8 cellular contexts compared by ENCODE assay signal in the genomic region with DNA sequence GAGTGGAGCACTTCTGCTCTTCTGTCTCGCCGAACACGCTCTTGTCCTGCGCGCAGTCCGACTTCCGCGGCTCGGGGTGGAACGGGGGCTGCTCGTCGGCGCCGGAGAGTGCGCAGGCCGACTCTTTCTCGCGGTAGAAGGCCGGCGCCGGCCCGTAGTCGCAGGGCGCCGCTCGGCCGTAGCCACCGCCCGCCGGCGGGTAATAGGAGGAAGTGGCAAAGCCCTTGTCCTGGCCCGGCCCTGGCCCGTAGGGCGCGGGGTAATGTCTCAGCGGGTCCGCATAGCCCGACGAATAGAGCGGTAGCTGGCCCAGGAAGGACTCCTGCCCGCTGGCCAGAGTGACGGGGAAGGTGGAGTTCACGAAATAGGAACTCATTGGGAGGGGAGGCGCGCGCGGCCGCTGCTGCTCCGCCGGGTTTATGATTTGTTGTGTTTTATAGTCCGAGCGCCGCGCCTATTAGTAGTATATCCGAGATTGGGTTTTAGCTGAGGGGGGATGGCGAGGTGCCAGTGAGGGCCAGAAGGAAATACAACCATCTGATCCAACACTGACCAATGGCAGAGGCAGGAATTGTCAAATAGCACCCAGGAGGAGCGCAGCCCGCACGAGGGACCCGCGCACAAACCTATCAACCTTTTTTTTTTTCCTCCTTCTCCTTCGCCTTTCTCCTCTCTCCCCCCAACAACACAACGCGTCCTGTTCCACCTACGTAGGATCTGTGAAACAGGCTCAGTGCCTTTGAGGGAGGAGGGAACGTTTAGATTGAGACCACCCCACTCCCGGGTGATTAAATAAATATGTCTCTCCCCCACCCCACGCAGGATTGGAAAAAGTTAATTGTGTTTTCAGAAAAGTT. TPM values are rescaled to one million over a fixed set of nuclear protein-coding genes. Genes with fewer than 3 reads are reported as not detected.
DNase-seq lines count a peak whose midpoint lies in the region; ATAC-seq lines count a peak whose summit lies in the region.

No MANE protein-coding gene starts in this region.

- H3K27ac ChIP-seq in effector memory CD4-positive, alpha-beta T cell (ENCODE audit: insufficient read depth, low read length, poor library complexity, severe bottlenecking), result no peak overlapping the region

- ATAC-seq in activated CD8-positive, alpha-beta memory T cell treated with anti-CD3 and anti-CD28 coated beads, Interleukin-2, amount 10 ng/mL, durations not matched to agents 7 days and 5 days, result peak; percentile 52
- peak; percentile 44 to 51 for ATAC-seq in naive B cell (ENCODE audit: low read depth in 2 of 2)
- ATAC-seq in GM18870 (IDR thresholded peaks at IDR 0.05; ENCODE audit: unreplicated experiment), result no peak

- H3K4me3 ChIP-seq in effector memory CD4-positive, alpha-beta T cell (ENCODE audit: insufficient read depth, low read depth, low read length, poor library complexity, severe bottlenecking), result peak overlapping the region; percentile 60

- no peaks in the 10 kb centered on the region for H3K9me3 ChIP-seq in effector memory CD4-positive, alpha-beta T cell (ENCODE audit: control insufficient read depth, low read length)

- peak; percentile 61 for DNase-seq in activated CD8-positive, alpha-beta memory T cell treated with anti-CD3 and anti-CD28 coated beads, Interleukin-2, amount 10 ng/mL, durations not matched to agents 7 days and 5 days
- no peak for DNase-seq in activated CD8-positive, alpha-beta memory T cell treated with anti-CD3 and anti-CD28 coated beads, Interleukin-2, amount 50 U/mL, for 4 hours
- peak; percentile 83 for DNase-seq in RPMI7951 (ENCODE audit: low read depth)
- no peak for DNase-seq in effector memory CD4-positive, alpha-beta T cell
- DNase-seq in naive B cell, result peak; percentile 47
- no peak for DNase-seq in effector CD8-positive, alpha-beta T cell (lab: John Stamatoyannopoulos, UW)
- DNase-seq in SW 1271 (lab: John Stamatoyannopoulos, UW), result no peak

- no peaks in the 10 kb centered on the region for H3K36me3 Mint-ChIP-seq in activated CD8-positive, alpha-beta memory T cell treated with anti-CD3 and anti-CD28 coated beads, Interleukin-2, amount 10 ng/mL, durations not matched to agents 7 days and 5 days
- H3K36me3 Mint-ChIP-seq in naive B cell, result peaks cover 0 to 7% of the 10 kb centered on the region in 2 donors

- H3K9me3 Mint-ChIP-seq in activated CD8-positive, alpha-beta memory T cell treated with anti-CD3 and anti-CD28 coated beads, Interleukin-2, amount 10 ng/mL, durations not matched to agents 7 days and 5 days (ENCODE audit: low read depth), result no peaks in the 10 kb centered on the region
- peaks cover 0 to 3% (median 0%) of the 10 kb centered on the region in 7 donors for H3K9me3 Mint-ChIP-seq in naive B cell

- H3K4me3 Mint-ChIP-seq in activated CD8-positive, alpha-beta memory T cell treated with anti-CD3 and anti-CD28 coated beads, Interleukin-2, amount 10 ng/mL, durations not matched to agents 7 days and 5 days, result peak overlapping the region; percentile 63
- H3K4me3 Mint-ChIP-seq in naive B cell, result peak overlapping the region; percentile 77 to 93 (median 86)

- H3K4me1 Mint-ChIP-seq in activated CD8-positive, alpha-beta memory T cell treated with anti-CD3 and anti-CD28 coated beads, Interleukin-2, amount 10 ng/mL, durations not matched to agents 7 days and 5 days, result peaks cover 46% of the 10 kb centered on the region
- peaks cover 32 to 53% (median 47%) of the 10 kb centered on the region in 3 donors for H3K4me1 Mint-ChIP-seq in naive B cell

- H3K27me3 ChIP-seq in effector memory CD4-positive, alpha-beta T cell (replicated peaks; ENCODE audit: control insufficient read depth, insufficient read depth, low read length, poor library complexity, severe bottlenecking), result peaks cover 72% of the 10 kb centered on the region

- H3K4me1 ChIP-seq in effector memory CD4-positive, alpha-beta T cell (ENCODE audit: control insufficient read depth, insufficient read depth, low read length, poor library complexity, severe bottlenecking), result peaks cover 31% of the 10 kb centered on the region

- H3K27me3 Mint-ChIP-seq in activated CD8-positive, alpha-beta memory T cell treated with anti-CD3 and anti-CD28 coated beads, Interleukin-2, amount 10 ng/mL, durations not matched to agents 7 days and 5 days, result peaks cover 87% of the 10 kb centered on the region
- peaks cover 76 to 98% (median 84%) of the 10 kb centered on the region in 3 donors for H3K27me3 Mint-ChIP-seq in naive B cell

- CTCF ChIA-PET in activated CD8-positive, alpha-beta memory T cell treated with anti-CD3 and anti-CD28 coated beads, Interleukin-2, amount 10 ng/mL, durations not matched to agents 7 days and 5 days (lab: Charles Lee), result interaction anchor here (1.0 kb wide), 1 partner anchor 46 kb away, joined by 3 read pairs; no protein-coding TSS in a partner anchor

- no peak overlapping the region for H3K27ac Mint-ChIP-seq in activated CD8-positive, alpha-beta memory T cell treated with anti-CD3 and anti-CD28 coated beads, Interleukin-2, amount 10 ng/mL, durations not matched to agents 7 days and 5 days
- peak overlapping the region in 4 of 6 donors; percentile 31 to 85 (median 56) for H3K27ac Mint-ChIP-seq in naive B cell

- H3K36me3 ChIP-seq in effector memory CD4-positive, alpha-beta T cell (ENCODE audit: control insufficient read depth, insufficient read depth, low read length), result no peaks in the 10 kb centered on the region

RNA-seq across cellular contexts. Expression of a gene that starts 4.4 kb away (rescaled TPM):
- under 1 TPM in 1 of 2 experiments, not detected in 1; 0.16 TPM for total RNA-seq in activated CD8-positive, alpha-beta memory T cell treated with anti-CD3 and anti-CD28 coated beads, Interleukin-2, amount 10 ng/mL, durations not matched to agents 7 days and 5 days
- total RNA-seq in RPMI7951 (2014; rRNA removed; shearing (Covaris generic)), result 0.10 and 0.24 TPM in 2 replicates
- polyA plus RNA-seq in naive B cell (ENCODE audit: low read depth in 6 of 6), result not detected

RNA-seq across cellular contexts. Expression of a gene that starts 6.8 kb away (rescaled TPM):
- 1 to 10 TPM in 1 of 2 experiments, under 1 TPM in 1; 0.58 to 1.1 TPM for total RNA-seq in activated CD8-positive, alpha-beta memory T cell treated with anti-CD3 and anti-CD28 coated beads, Interleukin-2, amount 10 ng/mL, durations not matched to agents 7 days and 5 days
- 4.8 and 7.3 TPM in 2 replicates for total RNA-seq in RPMI7951 (2014; rRNA removed; shearing (Covaris generic))
- not detected for polyA plus RNA-seq in naive B cell (ENCODE audit: low read depth in 6 of 6)

RNA-seq across cellular contexts. Expression of a gene that starts 8.0 kb away (rescaled TPM):
- total RNA-seq in activated CD8-positive, alpha-beta memory T cell treated with anti-CD3 and anti-CD28 coated beads, Interleukin-2, amount 10 ng/mL, durations not matched to agents 7 days and 5 days, result 10 to 100 TPM; 11.9 to 12.9 TPM
- 3.2 and 7.9 TPM in 2 replicates for total RNA-seq in RPMI7951 (2014; rRNA removed; shearing (Covaris generic))
- under 1 TPM in 1 of 6 donors, not detected in 5; 0.05 TPM for polyA plus RNA-seq in naive B cell (ENCODE audit: low read depth in 6 of 6)

RNA-seq across cellular contexts. Expression of a gene that starts 12.8 kb away (rescaled TPM):
- 1 to 10 TPM; 1.7 TPM for total RNA-seq in activated CD8-positive, alpha-beta memory T cell treated with anti-CD3 and anti-CD28 coated beads, Interleukin-2, amount 10 ng/mL, durations not matched to agents 7 days and 5 days
- 24.9 and 26.1 TPM in 2 replicates for total RNA-seq in RPMI7951 (2014; rRNA removed; shearing (Covaris generic))
- polyA plus RNA-seq in naive B cell (ENCODE audit: low read depth in 6 of 6), result under 1 TPM in 2 of 6 donors, not detected in 4; 0.24 to 0.58 TPM

RNA-seq across cellular contexts. Expression of a gene that starts 17.1 kb away (rescaled TPM):
- 1 to 10 TPM in 1 of 2 experiments, under 1 TPM in 1; 0.38 to 1.4 TPM for total RNA-seq in activated CD8-positive, alpha-beta memory T cell treated with anti-CD3 and anti-CD28 coated beads, Interleukin-2, amount 10 ng/mL, durations not matched to agents 7 days and 5 days
- total RNA-seq in RPMI7951 (2014; rRNA removed; shearing (Covaris generic)), result 0.24 and 0.49 TPM in 2 replicates
- not detected for polyA plus RNA-seq in naive B cell (ENCODE audit: low read depth in 6 of 6)

Comparison
In these comparisons a context has a peak if more than half of its experiments do, and no peak if none do; other contexts are left out.
1. DNase-seq: peak in activated CD8-positive, alpha-beta memory T cell treated with anti-CD3 and anti-CD28 coated beads, Interleukin-2, amount 10 ng/mL, durations not matched to agents 7 days and 5 days (single experiment), RPMI7951 (single experiment) and naive B cell (single experiment); none in activated CD8-positive, alpha-beta memory T cell treated with anti-CD3 and anti-CD28 coated beads, Interleukin-2, amount 50 U/mL, for 4 hours (single experiment), effector memory CD4-positive, alpha-beta T cell (0 of 3), effector CD8-positive, alpha-beta T cell (single experiment) and SW 1271 (0 of 2).